ENCODE assay signal across 18 cellular contexts in genomic region chr15:38860682-38861081, GRCh38.
"Had no signal": no experiment of that assay in that cellular context is flagged by ENCODE, and none has a peak within 500 bp of the region (broad histone marks: within the 10 kb centered on the region; RNA-seq: fewer than 3 reads in every experiment).

No MANE protein-coding gene starts in this region.

- H3K36me3 Mint-ChIP-seq: activated naive CD8-positive, alpha-beta T cell treated with anti-CD3 and anti-CD28 coated beads for 36 hours; naive B cell; neural progenitor cell had no signal

- H3K4me3 Mint-ChIP-seq: activated CD4-positive, alpha-beta T cell treated with anti-CD3 and anti-CD28 coated beads, Interleukin-2, amount 10 ng/mL, durations not matched to agents 7 days and 5 days; activated naive CD8-positive, alpha-beta T cell treated with anti-CD3 and anti-CD28 coated beads for 36 hours; naive B cell; neural progenitor cell had no signal

- ATAC-seq: psoas muscle had no signal

- H3K4me3 ChIP-seq: dorsolateral prefrontal cortex, hepatocyte, left lung, neural progenitor cell, psoas muscle, right lobe of liver, spleen, stomach, testis had no signal

- DNase-seq: activated CD4-positive, alpha-beta T cell treated with anti-CD3 and anti-CD28 coated beads, Interleukin-2, amount 10 ng/mL, durations not matched to agents 7 days and 5 days; activated CD8-positive, alpha-beta memory T cell treated with anti-CD3 and anti-CD28 coated beads, Interleukin-2, amount 50 U/mL, for 48 hours; activated gamma-delta T cell treated with Interleukin-2 at 50 U/mL for 16 hours; activated naive CD8-positive, alpha-beta T cell treated with anti-CD3 and anti-CD28 coated beads for 36 hours; brain microvascular endothelial cell; cerebellar nuclear complex; dorsolateral prefrontal cortex; erythroblast; left lung; mammary epithelial cell; naive B cell; psoas muscle; right lobe of liver; spleen; stomach; testis had no signal

- H3K36me3 ChIP-seq: brain microvascular endothelial cell, left lung, neural progenitor cell, right lobe of liver, spleen, stomach had no signal

- H3K4me1 ChIP-seq: neural progenitor cell, psoas muscle, right lobe of liver, stomach had no signal

- H3K9me3 Mint-ChIP-seq: activated CD4-positive, alpha-beta T cell treated with anti-CD3 and anti-CD28 coated beads, Interleukin-2, amount 10 ng/mL, durations not matched to agents 7 days and 5 days; activated naive CD8-positive, alpha-beta T cell treated with anti-CD3 and anti-CD28 coated beads for 36 hours; naive B cell; neural progenitor cell had no signal

- H3K27me3 ChIP-seq: brain microvascular endothelial cell, hepatocyte, left lung, neural progenitor cell, right lobe of liver, stomach, testis had no signal

- H3K4me1 Mint-ChIP-seq: activated CD4-positive, alpha-beta T cell treated with anti-CD3 and anti-CD28 coated beads, Interleukin-2, amount 10 ng/mL, durations not matched to agents 7 days and 5 days; activated naive CD8-positive, alpha-beta T cell treated with anti-CD3 and anti-CD28 coated beads for 36 hours; naive B cell had no signal

- H3K9ac ChIP-seq: neural progenitor cell had no signal

- H3K9me3 ChIP-seq: left lung, psoas muscle, right lobe of liver, spleen, stomach, testis had no signal

- H3K27ac ChIP-seq: brain microvascular endothelial cell, dorsolateral prefrontal cortex, hepatocyte, left lung, neural progenitor cell, psoas muscle, right lobe of liver, spleen, stomach, testis had no signal
